Comparison of ENCODE assay signal across 9 cellular contexts in the genomic region with DNA sequence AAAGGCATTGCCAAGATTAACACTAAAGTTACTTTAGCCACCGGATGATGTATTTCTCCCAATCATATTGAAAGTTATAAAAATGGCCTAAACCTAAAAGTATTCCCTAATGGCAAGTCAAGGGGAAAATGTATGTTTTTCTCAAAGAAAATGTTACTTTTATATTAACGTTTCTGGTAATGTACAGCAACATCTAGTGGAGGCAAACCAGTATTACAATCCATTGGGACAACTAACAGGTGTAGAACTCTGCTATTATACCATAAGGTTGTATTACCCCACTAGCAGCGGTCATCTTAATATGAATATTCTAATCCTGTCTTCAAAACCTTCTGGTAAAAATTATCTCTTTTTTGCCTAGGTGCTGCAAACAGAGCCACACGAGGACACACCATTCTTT.
DNase-seq lines count a peak whose midpoint lies in the region; ATAC-seq, FAIRE-seq and TF ChIP-seq lines count a peak whose summit lies in the region.
"Had no signal": no experiment of that assay in that cellular context is flagged by ENCODE, and none has a peak within 500 bp of the region (broad histone marks: within the 10 kb centered on the region; RNA-seq: fewer than 3 reads in every experiment).

No MANE protein-coding gene starts in this region.

- H2AFZ ChIP-seq in HCT116 (ENCODE audit: low read depth, low read length, poor library complexity, severe bottlenecking), result no peak overlapping the region

- CTCF ChIA-PET in HCT116 (lab: Charles Lee), result no interaction called here

- no peak for ATAC-seq in HCT116
- peak in 1 of 2 donors; percentile 51 for ATAC-seq in upper lobe of left lung (ENCODE audit: low FRiP score in 2 of 2)

- H4K20me1 ChIP-seq in HCT116 (ENCODE audit: insufficient read depth), result no peaks in the 10 kb centered on the region

- H3K4me2 ChIP-seq in HCT116 (ENCODE audit: low read length), result no peak overlapping the region

- no peak for TF ChIP-seq EP300 in upper lobe of left lung (IDR thresholded peaks at IDR 0.05)

- TF ChIP-seq POLR2A in HCT116 (IDR thresholded peaks at IDR 0.05; ENCODE audit: borderline replicate concordance, extremely low read depth, insufficient read depth, insufficient read length) (no peak), upper lobe of left lung (IDR thresholded peaks at IDR 0.05) (no peak)

- no peaks in the 10 kb centered on the region for H3K36me3 ChIP-seq in HCT116 (ENCODE audit: control insufficient read depth in 1 of 2, insufficient read depth in 2 of 2, low read length in 2 of 2)
- H3K36me3 ChIP-seq in WERI-Rb-1, result no peaks in the 10 kb centered on the region
- no peaks in the 10 kb centered on the region for H3K36me3 ChIP-seq in upper lobe of left lung

- TF ChIP-seq CTCF in HCT116 (IDR thresholded peaks at IDR 0.05 in 2 of 3, conservative IDR thresholded peaks at IDR 0.05 in 1 of 3; ENCODE audit: borderline replicate concordance in 1 of 3, insufficient read depth in 1 of 3, low read depth in 2 of 3, low read length in 2 of 3), result peak in 2 of 3 experiments; percentile 34 to 41; a peak in 3 of 6 replicates
- peak; percentile 43 for TF ChIP-seq CTCF in WERI-Rb-1 (IDR thresholded peaks at IDR 0.05; ENCODE audit: low read depth, low read length)
- TF ChIP-seq CTCF in upper lobe of left lung (IDR thresholded peaks at IDR 0.05), result peak; percentile 33 to 68 (median 58)

- H3K27ac ChIP-seq in HCT116 (ENCODE audit: low read depth, low read length) (no peak overlapping the region), WERI-Rb-1 (no peak overlapping the region), upper lobe of left lung (no peak overlapping the region)

- POLR2A ChIA-PET in HCT116 (lab: Charles Lee), result no interaction called here

- WGBS in upper lobe of left lung, 2 donors, result 32 to 35% methylated on average over 4 of the region's 4 CpGs

- no peaks in the 10 kb centered on the region for H3K79me2 ChIP-seq in HCT116 (ENCODE audit: insufficient read depth, low read length)

- no peak for DNase-seq in HCT116 (ENCODE audit: low read depth, low spot score)
- no peak for DNase-seq in WERI-Rb-1
- peak; percentile 31 for DNase-seq in iris pigment epithelial cell (ENCODE audit: low read depth)
- DNase-seq in upper lobe of left lung, result no peak
- DNase-seq in AG08396 (ENCODE audit: low spot score), result no peak
- no peak for DNase-seq in NCI-H1694 (lab: John Stamatoyannopoulos, UW)
- DNase-seq in AG20443 (ENCODE audit: low spot score), result no peak

- RAD21 ChIA-PET in HCT116 (lab: Charles Lee; ENCODE audit: low non-redundant PET in 1 of 2, low total read pairs in 2 of 2, uncharacterized antibody in 2 of 2, unreplicated experiment in 2 of 2), result no interaction called here

- H3K9me3 ChIP-seq in HCT116 (ENCODE audit: control insufficient read depth in 1 of 2, insufficient read depth in 1 of 2, low read depth in 1 of 2, low read length in 2 of 2) (peaks cover 3 to 12% of the 10 kb centered on the region in 2 experiments; a peak in 2 of 4 replicates), WERI-Rb-1 (ENCODE audit: severe bottlenecking) (no peaks in the 10 kb centered on the region), upper lobe of left lung (no peaks in the 10 kb centered on the region)

- peak; percentile 20; the same call in 1 of the 2 replicates for TF ChIP-seq RAD21 in HCT116 (IDR thresholded peaks at IDR 0.05; ENCODE audit: low read depth)

- H3K9ac ChIP-seq in HCT116 (ENCODE audit: low read length), result no peak overlapping the region

- no TSS peak for BruUV-seq in HCT116 (replicated peaks; lab: Mats Ljungman, UMichigan)

- no peak overlapping the region for H3K4me3 ChIP-seq in HCT116 (replicated peaks in 1 of 2; ENCODE audit: low read depth in 1 of 2, low read length in 2 of 2)
- H3K4me3 ChIP-seq in WERI-Rb-1 (ENCODE audit: low read depth, low read length), result no peak overlapping the region
- H3K4me3 ChIP-seq in upper lobe of left lung, result no peak overlapping the region

- intact Hi-C loops in HCT116 (cut with micrococcal nuclease), result no loop called here

- H3K27me3 ChIP-seq in HCT116 (ENCODE audit: insufficient read depth, low read length) (no peaks in the 10 kb centered on the region), WERI-Rb-1 (ENCODE audit: insufficient read depth, low read depth, severe bottlenecking) (no peaks in the 10 kb centered on the region), upper lobe of left lung (no peaks in the 10 kb centered on the region)

- FAIRE-seq in A204.1 (lab: Jason Lieb, UNC), result peak; percentile 68
- FAIRE-seq: GM18507 had no signal

- no peaks in the 10 kb centered on the region for H3K9me2 ChIP-seq in HCT116 (ENCODE audit: insufficient read depth)

- H3K4me1 ChIP-seq in HCT116 (ENCODE audit: control insufficient read depth in 1 of 2, insufficient read depth in 2 of 2, low read length in 2 of 2) (no peaks in the 10 kb centered on the region), upper lobe of left lung (no peaks in the 10 kb centered on the region)

TF ChIP-seq in HCT116, 20 proteins besides CTCF, POLR2A, EP300 and RAD21:
- TF ChIP-seq, protein P1, sequence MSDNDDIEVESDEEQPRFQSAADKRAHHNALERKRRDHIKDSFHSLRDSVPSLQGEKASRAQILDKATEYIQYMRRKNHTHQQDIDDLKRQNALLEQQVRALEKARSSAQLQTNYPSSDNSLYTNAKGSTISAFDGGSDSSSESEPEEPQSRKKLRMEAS (IDR thresholded peaks at IDR 0.05), result no peak
- no peak for TF ChIP-seq POLR2AphosphoS5 (IDR thresholded peaks at IDR 0.05; ENCODE audit: low read depth, low read length)
TF ChIP-seq in HCT116: peak in this region for 0.
